In genomic region chr2:45205985-45206384, GRCh38 we compare ENCODE assay signal across 19 cellular contexts.
A peak's percentile ranks its signal among the peaks of the same experiment; 100 is the strongest.
DNase-seq lines count a peak whose midpoint lies in the region; ATAC-seq lines count a peak whose summit lies in the region.
"Had no signal": no experiment of that assay in that cellular context is flagged by ENCODE, and none has a peak within 500 bp of the region (broad histone marks: within the 10 kb centered on the region; RNA-seq: fewer than 3 reads in every experiment).

No MANE protein-coding gene starts in this region.

- no peak overlapping the region for H3K4me3 ChIP-seq in trophoblast cell (ENCODE audit: low read depth, low read length)
- H3K4me3 ChIP-seq: A549, BLaER1 had no signal

- H3K27me3 ChIP-seq in trophoblast cell (ENCODE audit: insufficient read depth, low read length), result no peaks in the 10 kb centered on the region
- H3K27me3 ChIP-seq: BLaER1 had no signal

- no peak overlapping the region for H3K18ac ChIP-seq in trophoblast cell (ENCODE audit: low read length)

- H3K4ac ChIP-seq in trophoblast cell (ENCODE audit: low read depth, low read length), result no peak overlapping the region

- no peak overlapping the region for H4K91ac ChIP-seq in trophoblast cell (ENCODE audit: low read depth, low read length)

- H3K27ac Mint-ChIP-seq in naive thymus-derived CD8-positive, alpha-beta T cell, result no peak overlapping the region
- H3K27ac Mint-ChIP-seq: HFFc6, IgD-negative memory B cell had no signal

- no peak overlapping the region for H2AFZ ChIP-seq in trophoblast cell (ENCODE audit: insufficient read depth, low read length, poor library complexity)

- H3K14ac ChIP-seq in trophoblast cell (ENCODE audit: low read length), result no peak overlapping the region

- POLR2A ChIA-PET in naive thymus-derived CD8-positive, alpha-beta T cell (lab: Charles Lee), result no interaction called here

- ATAC-seq in naive thymus-derived CD8-positive, alpha-beta T cell, result no peak
- ATAC-seq: A549, HCT116 had no signal

- H2BK5ac ChIP-seq in trophoblast cell (ENCODE audit: low read depth, low read length, poor library complexity), result no peak overlapping the region

- peaks cover 0 to 10% (median 2%) of the 10 kb centered on the region in 3 donors for H3K36me3 Mint-ChIP-seq in naive thymus-derived CD8-positive, alpha-beta T cell
- H3K36me3 Mint-ChIP-seq: CD14-positive monocyte, IgD-negative memory B cell had no signal

- H3K4me2 ChIP-seq in trophoblast cell (ENCODE audit: low read length), result no peak overlapping the region
- H3K4me2 ChIP-seq: A549, BLaER1 had no signal

- no peak overlapping the region for H4K8ac ChIP-seq in trophoblast cell (ENCODE audit: low read depth, low read length)

- H3K9ac ChIP-seq in trophoblast cell (ENCODE audit: low read length), result no peak overlapping the region
- H3K9ac ChIP-seq: BLaER1 had no signal

- no peak overlapping the region for H2AK5ac ChIP-seq in trophoblast cell (ENCODE audit: low read length)

- H3K79me2 ChIP-seq in trophoblast cell (ENCODE audit: control insufficient read depth, insufficient read depth, low read length, poor library complexity), result no peaks in the 10 kb centered on the region

- no peaks in the 10 kb centered on the region for H3K4me1 Mint-ChIP-seq in naive thymus-derived CD8-positive, alpha-beta T cell
- H3K4me1 Mint-ChIP-seq: CD4-positive, alpha-beta memory T cell had no signal

- no peak overlapping the region for H3K4me3 Mint-ChIP-seq in naive thymus-derived CD8-positive, alpha-beta T cell
- H3K4me3 Mint-ChIP-seq: CD14-positive monocyte; CD4-positive, alpha-beta memory T cell; HFFc6; IgD-negative memory B cell had no signal

- H2BK120ac ChIP-seq in trophoblast cell (ENCODE audit: insufficient read depth, low read length, poor library complexity), result no peak overlapping the region

- no peak overlapping the region for H4K12ac ChIP-seq in trophoblast cell (ENCODE audit: low read depth, low read length)

- no peak overlapping the region for H2BK12ac ChIP-seq in trophoblast cell (ENCODE audit: low read length)

- no peak overlapping the region for H3K23ac ChIP-seq in trophoblast cell (ENCODE audit: low read length)

- no peaks in the 10 kb centered on the region for H3K4me1 ChIP-seq in trophoblast cell (ENCODE audit: control insufficient read depth in 1 of 2, insufficient read depth in 2 of 2, low read length in 2 of 2)
- H3K4me1 ChIP-seq: A549 had no signal

- intact Hi-C loops in posterior vena cava (cut with DNase I), result no loop called here

- H3K27ac ChIP-seq in trophoblast cell (ENCODE audit: low read depth, low read length), result no peak overlapping the region
- H3K27ac ChIP-seq: A549, BLaER1 had no signal

- H3K36me3 ChIP-seq in trophoblast cell (ENCODE audit: control insufficient read depth in 1 of 2, insufficient read depth in 2 of 2, low read length in 2 of 2), result no peaks in the 10 kb centered on the region
- H3K36me3 ChIP-seq: BLaER1 had no signal

- peaks cover 2% of the 10 kb centered on the region for H3K9me3 ChIP-seq in trophoblast cell (ENCODE audit: insufficient read depth, low read depth, low read length)

- no peaks in the 10 kb centered on the region for H3K79me1 ChIP-seq in trophoblast cell (ENCODE audit: low read length)

- peaks cover 1 to 18% (median 12%) of the 10 kb centered on the region in 9 donors for H3K9me3 Mint-ChIP-seq in naive thymus-derived CD8-positive, alpha-beta T cell
- H3K9me3 Mint-ChIP-seq: HFFc6 had no signal

- no CpG with 5 or more reads among the region's 8 CpGs for WGBS in trophoblast cell (ENCODE audit: extremely low coverage, insufficient coverage, insufficient read length)

- DNase-seq in amniotic epithelial cell (ENCODE audit: low read depth), result peak; percentile 6
- DNase-seq in iris pigment epithelial cell (ENCODE audit: low read depth), result peak; percentile 28
- peak; percentile 36 to 72 for DNase-seq in trophoblast cell
- DNase-seq in posterior vena cava (ENCODE audit: low spot score), result no peak
- no peak for DNase-seq in naive thymus-derived CD8-positive, alpha-beta T cell
- DNase-seq in AG20443 (ENCODE audit: low spot score), result no peak
- DNase-seq in NCI-H1092 (lab: John Stamatoyannopoulos, UW), result no peak
- DNase-seq: CD4-positive, alpha-beta memory T cell; DMS153; DMS79; GDM1; GOT3; H7; HFFc6 had no signal

- H3K27me3 Mint-ChIP-seq in naive thymus-derived CD8-positive, alpha-beta T cell, result peaks cover 2 to 8% (median 4%) of the 10 kb centered on the region in 5 donors

Comparison
In these comparisons a context has a peak if more than half of its experiments do, and no peak if none do; other contexts are left out.
1. DNase-seq: peak in amniotic epithelial cell (single experiment), iris pigment epithelial cell (single experiment) and trophoblast cell (2 of 2); none in posterior vena cava (single experiment), naive thymus-derived CD8-positive, alpha-beta T cell (0 of 10), AG20443 (single experiment) and NCI-H1092 (single experiment).